ENCODE assay signal across 16 cellular contexts in the genomic region with DNA sequence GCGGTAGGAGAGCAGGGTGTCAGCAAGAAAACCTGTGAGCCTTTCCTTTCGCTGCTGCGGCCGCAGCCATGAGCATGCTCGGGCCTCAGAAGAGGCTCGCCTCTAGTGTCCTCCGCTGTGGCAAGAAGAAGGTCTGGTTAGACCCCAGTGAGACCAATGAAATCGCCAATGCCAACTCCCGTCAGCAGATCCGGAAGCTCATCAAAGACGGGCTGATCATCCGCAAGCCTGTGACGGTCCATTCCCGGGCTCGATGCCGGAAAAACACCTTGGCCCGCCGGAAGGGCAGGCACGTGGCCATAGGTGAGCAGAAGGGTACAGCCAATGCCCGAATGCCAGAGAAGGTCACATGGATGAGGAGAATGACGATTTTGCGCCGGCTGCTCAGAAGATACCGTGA. TPM values are rescaled to one million over a fixed set of nuclear protein-coding genes. Genes with fewer than 3 reads are reported as not detected.
"Had no signal": no experiment of that assay in that cellular context is flagged by ENCODE, and none has a peak within 500 bp of the region (broad histone marks: within the 10 kb centered on the region; RNA-seq: fewer than 3 reads in every experiment).

No MANE protein-coding gene starts in this region.

RNA-seq across cellular contexts. Expression of a gene that starts 59.5 kb away (rescaled TPM):
- total RNA-seq: activated CD4-positive, alpha-beta memory T cell treated with anti-CD3 and anti-CD28 coated beads, Interleukin-2, amount 10 ng/mL, durations not matched to agents 7 days and 5 days; activated CD4-positive, alpha-beta T cell treated with anti-CD3 and anti-CD28 coated beads for 36 hours; activated CD4-positive, alpha-beta T cell treated with anti-CD3 and anti-CD28 coated beads, Interleukin-2, amount 10 ng/mL, durations not matched to agents 7 days and 5 days; activated CD8-positive, alpha-beta memory T cell treated with anti-CD3 and anti-CD28 coated beads, Interleukin-2, amount 10 ng/mL, durations not matched to agents 7 days and 5 days; activated CD8-positive, alpha-beta T cell treated with anti-CD3 and anti-CD28 coated beads, Interleukin-2, amount 10 ng/mL, durations not matched to agents 7 days and 5 days; activated naive CD8-positive, alpha-beta T cell treated with anti-CD3 and anti-CD28 coated beads, Interleukin-2, amount 10 ng/mL, durations not matched to agents 7 days and 5 days; activated T-helper 2 cell treated with anti-CD3 and anti-CD28 coated beads, Interferon-gamma antibody, Interleukin-2, Interleukin-4, amounts not matched to agents 10 μg/mL and 5 μg/mL and 100 μg/mL, durations not matched to agents 14 hours and 24 hours and 36 hours; ascending aorta; bronchial epithelial cell; cardiac muscle cell; cerebellum; T-cell; T-helper 1 cell treated with Interleukin-12 subunit alpha and Interleukin-12 subunit beta and Interleukin-4 antibody, amounts not matched to agents 30 ng/mL and 1 ng/mL, for 36 hours; T-helper 17 cell; T-helper 2 cell treated with Interferon-gamma antibody and Interleukin-4, amounts not matched to agents 100 ng/mL and 5 ng/mL, for 36 hours; WTC11 had no signal
